11 cellular contexts compared by ENCODE assay signal in the genomic region with DNA sequence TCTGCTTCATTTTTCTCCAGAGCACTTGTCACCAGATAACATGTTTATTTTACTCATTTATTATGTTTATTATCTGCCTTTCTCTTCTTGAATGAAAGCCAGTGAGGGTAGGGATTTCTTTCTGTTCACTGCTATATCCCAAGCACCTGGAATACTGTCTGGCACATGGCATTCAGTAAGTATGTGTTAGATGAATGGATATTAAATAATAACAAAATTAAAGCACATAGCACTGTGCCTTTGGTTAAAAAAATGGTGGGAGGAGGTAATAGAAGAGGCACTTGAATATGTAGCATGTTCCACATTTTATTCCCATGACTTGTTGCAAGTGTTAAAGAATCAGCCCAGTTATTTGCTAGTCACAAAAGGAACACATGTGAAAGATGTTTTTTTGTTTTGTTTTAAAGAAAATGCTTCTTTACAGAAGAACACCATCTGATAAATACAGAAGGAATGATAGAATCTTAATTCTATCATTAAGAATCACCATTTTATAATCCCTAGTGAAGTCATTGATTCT.
"Had no signal": no experiment of that assay in that cellular context is flagged by ENCODE, and none has a peak within 500 bp of the region (broad histone marks: within the 10 kb centered on the region; RNA-seq: fewer than 3 reads in every experiment).

No MANE protein-coding gene starts in this region.

- H3K9me3 ChIP-seq: esophagus muscularis mucosa, SJSA1, suprapubic skin, upper lobe of right lung had no signal

- H3K27me3 ChIP-seq: esophagus muscularis mucosa, SJSA1, suprapubic skin, upper lobe of right lung had no signal

- H3K36me3 ChIP-seq: esophagus muscularis mucosa, SJSA1, suprapubic skin, upper lobe of right lung had no signal

- H3K4me3 ChIP-seq: esophagus muscularis mucosa, SJSA1, suprapubic skin, upper lobe of right lung had no signal

- DNase-seq: activated CD4-positive, alpha-beta T cell treated with anti-CD3 and anti-CD28 coated beads, Interleukin-2, amount 50 U/mL, for 1 hour; activated CD8-positive, alpha-beta memory T cell treated with anti-CD3 and anti-CD28 coated beads for 24 hours; activated naive CD4-positive, alpha-beta T cell treated with Interleukin-2 at 50 U/mL for 16 hours; anterior cingulate cortex; hypothalamus; left ventricle myocardium superior; mesendoderm; upper lobe of right lung had no signal

- ATAC-seq: left ventricle myocardium superior, upper lobe of right lung had no signal

- H3K27ac ChIP-seq: SJSA1, suprapubic skin had no signal
